ENCODE assay signal across 22 cellular contexts in genomic region chr5:135979510-135979909, GRCh38. TPM values are rescaled to one million over a fixed set of nuclear protein-coding genes. Genes with fewer than 3 reads are reported as not detected.
DNase-seq lines count a peak whose midpoint lies in the region; ATAC-seq and TF ChIP-seq lines count a peak whose summit lies in the region.
"Had no signal": no experiment of that assay in that cellular context is flagged by ENCODE, and none has a peak within 500 bp of the region (broad histone marks: within the 10 kb centered on the region; RNA-seq: fewer than 3 reads in every experiment).

No MANE protein-coding gene starts in this region.

- no peaks in the 10 kb centered on the region for H3K27me3 ChIP-seq in AG04450 (ENCODE audit: control insufficient read depth, insufficient read depth, low read length)
- H3K27me3 ChIP-seq: breast epithelium had no signal

- CTCF ChIA-PET in AG04450 (lab: Charles Lee), result interaction anchor here (1.9 kb wide), 1 partner anchor 35 kb away, joined by 10 read pairs; no protein-coding TSS in a partner anchor

- peak; percentile 83 for DNase-seq in AG04450 (ENCODE audit: low read depth, low spot score)
- DNase-seq in LHCN-M2 (ENCODE audit: low read depth), result peak; percentile 86
- peak; percentile 21 for DNase-seq in epidermal melanocyte (ENCODE audit: insufficient read length, low spot score)
- DNase-seq in myocyte (ENCODE audit: low read depth), result peak; percentile 77
- no peak for DNase-seq in SKM-1 treated with dmso at 0.1 percent for 144 hours (lab: John Stamatoyannopoulos, UW; ENCODE audit: unreplicated experiment)
- DNase-seq in SK-N-DZ (ENCODE audit: low spot score), result no peak
- no peak for DNase-seq in H4 (ENCODE audit: low spot score)
- DNase-seq: activated CD4-positive, CD25-positive, alpha-beta regulatory T cell; activated CD8-positive, alpha-beta memory T cell treated with anti-CD3 and anti-CD28 coated beads, Interleukin-2, amount 10 ng/mL, durations not matched to agents 7 days and 5 days; activated gamma-delta T cell treated with Interleukin-2 at 50 U/mL for 16 hours; AML-193; DMS153; hypothalamus; left lung; naive thymus-derived CD8-positive, alpha-beta T cell; NCI-H1436 treated with DMSO at 0.1 percent for 48 hours; NCI-H446; stimulated activated CD4-positive, alpha-beta T cell treated with anti-CD3 and anti-CD28 coated beads, Interleukin-4, amount 100 ng/mL, for 4 hours had no signal

- H3K4me3 ChIP-seq in AG04450 (ENCODE audit: low read depth, low read length), result no peak overlapping the region
- H3K4me3 ChIP-seq: breast epithelium, left lung had no signal

- no peak for ATAC-seq in HG03565 (IDR thresholded peaks at IDR 0.05; ENCODE audit: unreplicated experiment)
- ATAC-seq: activated CD8-positive, alpha-beta memory T cell treated with anti-CD3 and anti-CD28 coated beads, Interleukin-2, amount 10 ng/mL, durations not matched to agents 7 days and 5 days; left lung; naive thymus-derived CD8-positive, alpha-beta T cell had no signal

- POLR2A ChIA-PET in AG04450 (lab: Yijun Ruan, JAX), result interaction anchor here (1.0 kb wide), 1 partner anchor 79 kb away, joined by 5 read pairs; no protein-coding TSS in a partner anchor

- H3K9me3 ChIP-seq in AG04450 (ENCODE audit: control insufficient read depth, insufficient read depth, low read length), result peaks cover 4% of the 10 kb centered on the region; the same call in 1 of the 2 replicates
- H3K9me3 ChIP-seq: breast epithelium, left lung had no signal

- peak overlapping the region; percentile 41 for H3K27ac ChIP-seq in AG04450 (ENCODE audit: low read depth, low read length)
- H3K27ac ChIP-seq: breast epithelium, left lung had no signal

- no peak for TF ChIP-seq CTCF in AG04450 (IDR thresholded peaks at IDR 0.05; ENCODE audit: low read depth, low read length)

RNA-seq across cellular contexts. Expression of gene LECT2, which starts 24.7 kb away (rescaled TPM):
- polyA plus RNA-seq in AG04450 (2011; rRNA removed), result not detected in 2 replicates
- polyA minus RNA-seq in AG04450 (2011; rRNA and poly(A)+ RNA removed), result not detected in 2 replicates
- total RNA-seq in LHCN-M2 (2014; rRNA removed), result not detected in 2 replicates
- polyA plus RNA-seq in LHCN-M2 (2012), result not detected
- not detected in 2 replicates for total RNA-seq in myocyte
- not detected for polyA plus RNA-seq in myocyte (2012)
- not detected in 2 replicates for polyA plus RNA-seq in SK-N-DZ (2014; cell fraction: cytosol; rRNA removed)
- not detected in 2 replicates for polyA plus RNA-seq in SK-N-DZ (2014; cell fraction: nucleus; rRNA removed)
- total RNA-seq in H4 (2014; rRNA removed; shearing (Covaris generic)), result not detected in 2 replicates
- total RNA-seq: activated CD8-positive, alpha-beta memory T cell treated with anti-CD3 and anti-CD28 coated beads, Interleukin-2, amount 10 ng/mL, durations not matched to agents 7 days and 5 days; breast epithelium; left lung; naive thymus-derived CD8-positive, alpha-beta T cell; renal cortical epithelial cell; urinary bladder had no signal
- polyA plus RNA-seq: naive thymus-derived CD8-positive, alpha-beta T cell; urinary bladder had no signal

RNA-seq across cellular contexts. Expression of gene TGFBI, which starts 49.3 kb away (rescaled TPM):
- polyA plus RNA-seq in AG04450 (2011; rRNA removed), result 2,219 and 2,576 TPM in 2 replicates
- polyA minus RNA-seq in AG04450 (2011; rRNA and poly(A)+ RNA removed), result 1,062 and 1,253 TPM in 2 replicates
- 2,144 and 3,512 TPM in 2 replicates for total RNA-seq in LHCN-M2 (2014; rRNA removed)
- 1,513 TPM for polyA plus RNA-seq in LHCN-M2 (2012)
- total RNA-seq in myocyte, result 758 and 1,068 TPM in 2 replicates
- polyA plus RNA-seq in myocyte (2012), result 508 TPM
- polyA plus RNA-seq in SK-N-DZ (2014; cell fraction: cytosol; rRNA removed), result not detected in 2 replicates
- polyA plus RNA-seq in SK-N-DZ (2014; cell fraction: nucleus; rRNA removed), result 0.59 TPM in 1 of 2 replicates, not detected in the other
- total RNA-seq in H4 (2014; rRNA removed; shearing (Covaris generic)), result 2,353 and 2,468 TPM in 2 replicates

Comparison
In these comparisons a context has a peak if more than half of its experiments do, and no peak if none do; other contexts are left out.
1. DNase-seq: peak in AG04450 (single experiment), LHCN-M2 (single experiment), epidermal melanocyte (single experiment) and myocyte (single experiment); none in SKM-1 treated with dmso at 0.1 percent for 144 hours (single experiment), SK-N-DZ (single experiment) and H4 (single experiment).